1 cellular context compared by ENCODE assay signal in the genomic region with DNA sequence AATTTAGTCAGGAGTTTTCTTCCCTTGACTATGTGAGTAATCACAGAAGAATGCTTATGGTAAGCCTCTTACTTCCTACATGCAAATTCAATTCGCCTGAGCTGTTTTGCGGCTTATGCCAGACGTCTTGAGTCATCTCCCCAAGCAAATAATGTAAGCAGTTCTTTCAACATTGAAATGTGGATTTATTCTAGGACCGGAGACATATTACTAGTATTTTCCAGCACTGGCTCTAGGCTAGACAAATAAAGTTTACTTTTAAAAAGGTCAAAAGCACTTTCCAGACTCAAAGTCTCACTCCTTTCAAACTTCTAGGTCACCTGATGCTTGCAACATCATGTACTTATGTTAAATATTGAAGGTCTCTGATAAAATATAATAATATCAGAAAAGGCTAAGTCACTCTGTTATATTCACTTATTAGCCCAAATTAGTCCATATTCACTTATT.
TF ChIP-seq lines count a peak whose summit lies in the region.

No MANE protein-coding gene starts in this region.

TF ChIP-seq in K562, 482 proteins besides CTCF, POLR2A, EP300 and RAD21:
- TF ChIP-seq U2AF1 (optimal IDR thresholded peaks at IDR 0.05; ENCODE audit: low read depth, low read length): no peak
- TF ChIP-seq CBX1 (IDR thresholded peaks at IDR 0.05; ENCODE audit: low read depth): no peak
- TF ChIP-seq ZNF77 (CRISPR knock-in tag; IDR thresholded peaks at IDR 0.05): no peak
- no peak for TF ChIP-seq BACH1 (tag; IDR thresholded peaks at IDR 0.05)
- TF ChIP-seq, protein P1, sequence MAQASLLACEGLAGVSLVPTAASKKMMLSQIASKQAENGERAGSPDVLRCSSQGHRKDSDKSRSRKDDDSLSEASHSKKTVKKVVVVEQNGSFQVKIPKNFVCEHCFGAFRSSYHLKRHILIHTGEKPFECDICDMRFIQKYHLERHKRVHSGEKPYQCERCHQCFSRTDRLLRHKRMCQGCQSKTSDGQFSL (CRISPR knock-in tag; IDR thresholded peaks at IDR 0.05): no peak
- TF ChIP-seq, protein P1 (tag; IDR thresholded peaks at IDR 0.05): no peak
- no peak for TF ChIP-seq HDAC6 (IDR thresholded peaks at IDR 0.05; ENCODE audit: low read depth, low read length)
- TF ChIP-seq, protein P2, sequence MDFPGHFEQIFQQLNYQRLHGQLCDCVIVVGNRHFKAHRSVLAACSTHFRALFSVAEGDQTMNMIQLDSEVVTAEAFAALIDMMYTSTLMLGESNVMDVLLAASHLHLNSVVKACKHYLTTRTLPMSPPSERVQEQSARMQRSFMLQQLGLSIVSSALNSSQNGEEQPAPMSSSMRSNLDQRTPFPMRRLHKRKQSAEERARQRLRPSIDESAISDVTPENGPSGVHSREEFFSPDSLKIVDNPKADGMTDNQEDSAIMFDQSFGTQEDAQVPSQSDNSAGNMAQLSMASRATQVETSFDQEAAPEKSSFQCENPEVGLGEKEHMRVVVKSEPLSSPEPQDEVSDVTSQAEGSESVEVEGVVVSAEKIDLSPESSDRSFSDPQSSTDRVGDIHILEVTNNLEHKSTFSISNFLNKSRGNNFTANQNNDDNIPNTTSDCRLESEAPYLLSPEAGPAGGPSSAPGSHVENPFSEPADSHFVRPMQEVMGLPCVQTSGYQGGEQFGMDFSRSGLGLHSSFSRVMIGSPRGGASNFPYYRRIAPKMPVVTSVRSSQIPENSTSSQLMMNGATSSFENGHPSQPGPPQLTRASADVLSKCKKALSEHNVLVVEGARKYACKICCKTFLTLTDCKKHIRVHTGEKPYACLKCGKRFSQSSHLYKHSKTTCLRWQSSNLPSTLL (IDR thresholded peaks at IDR 0.05): no peak
- peak; percentile 40; the same call in 1 of the 2 replicates for TF ChIP-seq FOSL1 (tag; conservative IDR thresholded peaks at IDR 0.05)
